In the genomic region with DNA sequence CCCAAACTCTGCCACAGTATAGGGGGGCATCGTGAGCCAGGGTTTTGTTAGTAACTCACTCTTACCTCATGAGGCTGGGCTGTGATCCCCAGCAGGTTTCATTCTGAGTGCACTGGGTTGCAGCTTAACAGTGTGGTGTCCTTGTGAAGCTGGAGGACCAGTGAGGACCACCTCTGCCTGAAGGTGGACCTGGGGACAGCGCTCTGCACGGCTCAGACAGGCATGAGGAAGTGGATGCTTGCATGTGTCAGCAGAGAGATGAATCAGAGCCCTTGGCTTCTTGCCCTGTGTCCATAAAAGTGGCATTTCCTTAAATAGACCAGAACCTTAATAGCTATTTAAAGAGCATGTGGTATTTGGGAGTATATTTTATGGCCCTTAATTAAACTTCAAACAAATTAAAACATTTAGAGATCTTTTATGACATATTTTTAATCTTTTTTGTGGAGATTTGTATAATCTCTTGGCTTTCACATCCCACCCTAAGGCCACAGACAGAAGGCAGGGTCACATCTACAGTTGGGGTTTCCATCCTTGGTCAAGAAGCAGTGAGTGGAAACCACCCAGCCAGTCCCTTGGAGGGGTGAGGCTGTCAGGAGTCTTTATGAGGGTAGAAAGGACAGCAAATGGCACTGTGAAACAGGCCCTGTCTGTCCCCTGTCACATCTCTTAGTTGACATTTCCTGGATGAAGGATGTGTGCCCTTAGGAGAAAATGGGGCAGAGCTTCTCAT, we compare ENCODE assay signal across 1 cellular context.
TF ChIP-seq lines count a peak whose summit lies in the region.

No MANE protein-coding gene starts in this region.

TF ChIP-seq in HepG2, 621 proteins besides CTCF, POLR2A, EP300 and RAD21 (continued from another document):
- TF ChIP-seq, protein P1, sequence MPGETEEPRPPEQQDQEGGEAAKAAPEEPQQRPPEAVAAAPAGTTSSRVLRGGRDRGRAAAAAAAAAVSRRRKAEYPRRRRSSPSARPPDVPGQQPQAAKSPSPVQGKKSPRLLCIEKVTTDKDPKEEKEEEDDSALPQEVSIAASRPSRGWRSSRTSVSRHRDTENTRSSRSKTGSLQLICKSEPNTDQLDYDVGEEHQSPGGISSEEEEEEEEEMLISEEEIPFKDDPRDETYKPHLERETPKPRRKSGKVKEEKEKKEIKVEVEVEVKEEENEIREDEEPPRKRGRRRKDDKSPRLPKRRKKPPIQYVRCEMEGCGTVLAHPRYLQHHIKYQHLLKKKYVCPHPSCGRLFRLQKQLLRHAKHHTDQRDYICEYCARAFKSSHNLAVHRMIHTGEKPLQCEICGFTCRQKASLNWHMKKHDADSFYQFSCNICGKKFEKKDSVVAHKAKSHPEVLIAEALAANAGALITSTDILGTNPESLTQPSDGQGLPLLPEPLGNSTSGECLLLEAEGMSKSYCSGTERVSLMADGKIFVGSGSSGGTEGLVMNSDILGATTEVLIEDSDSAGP (CRISPR knock-in tag; IDR thresholded peaks at IDR 0.05; ENCODE audit: borderline replicate concordance), result no peak
- TF ChIP-seq CREM (IDR thresholded peaks at IDR 0.05), result no peak
- TF ChIP-seq CREM (CRISPR knock-in tag; IDR thresholded peaks at IDR 0.05), result no peak
- no peak for TF ChIP-seq NKX3-1 (CRISPR knock-in tag; IDR thresholded peaks at IDR 0.05)
- TF ChIP-seq NR2F1 (CRISPR knock-in tag; IDR thresholded peaks at IDR 0.05), result no peak
- no peak for TF ChIP-seq EHMT2 (IDR thresholded peaks at IDR 0.05; ENCODE audit: borderline replicate concordance, low read depth, low read length)
- no peak for TF ChIP-seq FOXA1 (IDR thresholded peaks at IDR 0.05)
- TF ChIP-seq FOXA1 (CRISPR knock-in tag; IDR thresholded peaks at IDR 0.05), result no peak
- TF ChIP-seq MXI1 (IDR thresholded peaks at IDR 0.05; ENCODE audit: borderline replicate concordance, low read depth, low read length), result peak; percentile 19; the same call in 1 of the 3 replicates
- no peak for TF ChIP-seq NONO (IDR thresholded peaks at IDR 0.05)
- TF ChIP-seq NONO (CRISPR knock-in tag; conservative IDR thresholded peaks at IDR 0.05), result no peak
- TF ChIP-seq FOSL2 (CRISPR knock-in tag; IDR thresholded peaks at IDR 0.05), result 0 out of 2 replicates have a peak, but pooled peaks have one; percentile 36
- TF ChIP-seq TARDBP (CRISPR knock-in tag; IDR thresholded peaks at IDR 0.05), result no peak
- no peak for TF ChIP-seq ZNF296 (CRISPR knock-in tag; conservative IDR thresholded peaks at IDR 0.05)
- no peak for TF ChIP-seq SMAD9 (CRISPR knock-in tag; IDR thresholded peaks at IDR 0.05)
- TF ChIP-seq GATA4 (IDR thresholded peaks at IDR 0.05; ENCODE audit: borderline replicate concordance, low read depth), result no peak
- no peak for TF ChIP-seq ATF7 (IDR thresholded peaks at IDR 0.05)
- no peak for TF ChIP-seq ATF7 (CRISPR knock-in tag; IDR thresholded peaks at IDR 0.05)
- TF ChIP-seq, protein P2, sequence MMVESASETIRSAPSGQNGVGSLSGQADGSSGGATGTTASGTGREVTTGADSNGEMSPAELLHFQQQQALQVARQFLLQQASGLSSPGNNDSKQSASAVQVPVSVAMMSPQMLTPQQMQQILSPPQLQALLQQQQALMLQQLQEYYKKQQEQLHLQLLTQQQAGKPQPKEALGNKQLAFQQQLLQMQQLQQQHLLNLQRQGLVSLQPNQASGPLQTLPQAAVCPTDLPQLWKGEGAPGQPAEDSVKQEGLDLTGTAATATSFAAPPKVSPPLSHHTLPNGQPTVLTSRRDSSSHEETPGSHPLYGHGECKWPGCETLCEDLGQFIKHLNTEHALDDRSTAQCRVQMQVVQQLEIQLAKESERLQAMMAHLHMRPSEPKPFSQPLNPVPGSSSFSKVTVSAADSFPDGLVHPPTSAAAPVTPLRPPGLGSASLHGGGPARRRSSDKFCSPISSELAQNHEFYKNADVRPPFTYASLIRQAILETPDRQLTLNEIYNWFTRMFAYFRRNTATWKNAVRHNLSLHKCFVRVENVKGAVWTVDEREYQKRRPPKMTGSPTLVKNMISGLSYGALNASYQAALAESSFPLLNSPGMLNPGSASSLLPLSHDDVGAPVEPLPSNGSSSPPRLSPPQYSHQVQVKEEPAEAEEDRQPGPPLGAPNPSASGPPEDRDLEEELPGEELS (CRISPR knock-in tag; IDR thresholded peaks at IDR 0.05), result no peak
- TF ChIP-seq, protein P3, sequence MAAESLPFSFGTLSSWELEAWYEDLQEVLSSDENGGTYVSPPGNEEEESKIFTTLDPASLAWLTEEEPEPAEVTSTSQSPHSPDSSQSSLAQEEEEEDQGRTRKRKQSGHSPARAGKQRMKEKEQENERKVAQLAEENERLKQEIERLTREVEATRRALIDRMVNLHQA (CRISPR knock-in tag; IDR thresholded peaks at IDR 0.05), result no peak
- TF ChIP-seq, protein P4, sequence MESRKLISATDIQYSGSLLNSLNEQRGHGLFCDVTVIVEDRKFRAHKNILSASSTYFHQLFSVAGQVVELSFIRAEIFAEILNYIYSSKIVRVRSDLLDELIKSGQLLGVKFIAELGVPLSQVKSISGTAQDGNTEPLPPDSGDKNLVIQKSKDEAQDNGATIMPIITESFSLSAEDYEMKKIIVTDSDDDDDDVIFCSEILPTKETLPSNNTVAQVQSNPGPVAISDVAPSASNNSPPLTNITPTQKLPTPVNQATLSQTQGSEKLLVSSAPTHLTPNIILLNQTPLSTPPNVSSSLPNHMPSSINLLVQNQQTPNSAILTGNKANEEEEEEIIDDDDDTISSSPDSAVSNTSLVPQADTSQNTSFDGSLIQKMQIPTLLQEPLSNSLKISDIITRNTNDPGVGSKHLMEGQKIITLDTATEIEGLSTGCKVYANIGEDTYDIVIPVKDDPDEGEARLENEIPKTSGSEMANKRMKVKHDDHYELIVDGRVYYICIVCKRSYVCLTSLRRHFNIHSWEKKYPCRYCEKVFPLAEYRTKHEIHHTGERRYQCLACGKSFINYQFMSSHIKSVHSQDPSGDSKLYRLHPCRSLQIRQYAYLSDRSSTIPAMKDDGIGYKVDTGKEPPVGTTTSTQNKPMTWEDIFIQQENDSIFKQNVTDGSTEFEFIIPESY (CRISPR knock-in tag; IDR thresholded peaks at IDR 0.05), result peak; percentile 79
TF ChIP-seq in HepG2: peak in this region for 3.
